ENCODE assay signal across 14 cellular contexts in the genomic region with DNA sequence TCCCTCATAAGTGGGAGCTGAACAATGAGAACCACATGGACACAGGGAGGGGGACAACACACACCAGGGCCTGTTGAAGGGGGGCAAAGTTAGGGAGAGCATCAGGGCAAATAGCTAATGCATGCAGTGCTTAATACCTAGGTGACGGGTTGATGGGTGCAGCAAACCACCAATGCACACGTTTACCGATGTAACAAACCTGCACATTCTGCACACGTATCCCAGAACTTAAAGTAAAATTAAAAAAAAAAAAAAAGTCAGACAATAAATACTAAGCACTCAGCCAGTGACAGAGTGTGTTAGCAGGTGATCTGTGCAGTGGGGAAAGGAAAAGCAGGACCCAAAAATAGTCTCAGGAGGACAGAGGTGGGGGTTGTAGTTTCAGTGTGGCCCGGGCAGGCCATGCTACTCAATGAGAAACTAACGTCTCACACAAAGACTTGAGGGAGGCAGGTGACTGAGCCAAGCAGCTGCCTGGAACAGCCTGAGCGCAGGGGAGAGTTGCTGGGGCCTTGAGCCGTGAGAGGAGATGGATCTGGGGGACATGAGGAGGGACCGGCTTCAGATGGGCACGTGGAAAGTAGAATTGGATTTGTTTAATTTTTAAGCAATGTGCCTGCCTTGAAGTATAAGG. TPM values are rescaled to one million over a fixed set of nuclear protein-coding genes. Genes with fewer than 3 reads are reported as not detected.
A peak's percentile ranks its signal among the peaks of the same experiment; 100 is the strongest.
DNase-seq lines count a peak whose midpoint lies in the region; ATAC-seq, FAIRE-seq and TF ChIP-seq lines count a peak whose summit lies in the region.
"Had no signal": no experiment of that assay in that cellular context is flagged by ENCODE, and none has a peak within 500 bp of the region (broad histone marks: within the 10 kb centered on the region; RNA-seq: fewer than 3 reads in every experiment).

No MANE protein-coding gene starts in this region.

- H3K4me1 Mint-ChIP-seq in endothelial cell (ENCODE audit: unreplicated experiment) = peaks cover 15% of the 10 kb centered on the region

- H3K4me3 ChIP-seq in WERI-Rb-1 (ENCODE audit: low read depth, low read length) (no peak overlapping the region), breast epithelium (no peak overlapping the region)
- H3K4me3 ChIP-seq: adrenal gland, coronary artery, PC-9, psoas muscle had no signal

- H3K36me3 ChIP-seq in WERI-Rb-1 = no peaks in the 10 kb centered on the region
- H3K36me3 ChIP-seq in breast epithelium = no peaks in the 10 kb centered on the region

- ATAC-seq in GM19351 (IDR thresholded peaks at IDR 0.05; ENCODE audit: unreplicated experiment) (peak; percentile 70), HG02870 (IDR thresholded peaks at IDR 0.05; ENCODE audit: unreplicated experiment) (peak; percentile 63), HG03175 (IDR thresholded peaks at IDR 0.05; ENCODE audit: unreplicated experiment) (no peak)
- ATAC-seq: psoas muscle had no signal

- peaks cover 10% of the 10 kb centered on the region for H3K27me3 Mint-ChIP-seq in endothelial cell (ENCODE audit: unreplicated experiment)
- H3K27me3 Mint-ChIP-seq: B cell had no signal

- H3K36me3 Mint-ChIP-seq in endothelial cell (ENCODE audit: low read depth, unreplicated experiment) = peaks cover 13% of the 10 kb centered on the region

- H3K9me3 ChIP-seq in WERI-Rb-1 (ENCODE audit: severe bottlenecking) = no peaks in the 10 kb centered on the region
- H3K9me3 ChIP-seq in breast epithelium = no peaks in the 10 kb centered on the region
- H3K9me3 ChIP-seq: adrenal gland, psoas muscle had no signal

- no peak for TF ChIP-seq POLR2A in GM12892 (IDR thresholded peaks at IDR 0.05; ENCODE audit: low read depth, low read length)
- no peak for TF ChIP-seq POLR2A in breast epithelium (IDR thresholded peaks at IDR 0.05)

- H3K27me3 ChIP-seq in WERI-Rb-1 (ENCODE audit: insufficient read depth, low read depth, severe bottlenecking) = no peaks in the 10 kb centered on the region
- no peaks in the 10 kb centered on the region for H3K27me3 ChIP-seq in breast epithelium
- H3K27me3 ChIP-seq: adrenal gland had no signal

- H3K27ac Mint-ChIP-seq in endothelial cell (ENCODE audit: unreplicated experiment) = peak overlapping the region; percentile 24
- H3K27ac Mint-ChIP-seq: B cell had no signal

- no peaks in the 10 kb centered on the region for H3K4me1 ChIP-seq in breast epithelium
- H3K4me1 ChIP-seq: adrenal gland, psoas muscle had no signal

- TF ChIP-seq CTCF in endothelial cell (IDR thresholded peaks at IDR 0.05; ENCODE audit: unreplicated experiment) = no peak
- no peak for TF ChIP-seq CTCF in WERI-Rb-1 (IDR thresholded peaks at IDR 0.05; ENCODE audit: low read depth, low read length)
- no peak for TF ChIP-seq CTCF in breast epithelium (IDR thresholded peaks at IDR 0.05)

- H3K27ac ChIP-seq in WERI-Rb-1 (no peak overlapping the region), breast epithelium (no peak overlapping the region)
- H3K27ac ChIP-seq: adrenal gland, coronary artery, PC-9, psoas muscle had no signal

- peak; percentile 63 for DNase-seq in GM12892 (ENCODE audit: insufficient read length)
- no peak for DNase-seq in endothelial cell (ENCODE audit: low spot score)
- DNase-seq in activated naive CD4-positive, alpha-beta T cell (lab: John Stamatoyannopoulos, UW) = no peak
- DNase-seq in WERI-Rb-1 = no peak
- DNase-seq in breast epithelium (ENCODE audit: low spot score in 2 of 2) = no peak
- DNase-seq: psoas muscle; stimulated activated naive CD4-positive, alpha-beta T cell had no signal

- FAIRE-seq in GM12892 (lab: Jason Lieb, UNC) = peak; percentile 91

- no peaks in the 10 kb centered on the region for H3K9me3 Mint-ChIP-seq in endothelial cell (ENCODE audit: unreplicated experiment)

- intact Hi-C loops in breast epithelium (cut with DNase I; ENCODE audit: low total_unique reads) = no loop called here

- peak overlapping the region; percentile 49 for H3K4me3 Mint-ChIP-seq in endothelial cell (ENCODE audit: unreplicated experiment)
- H3K4me3 Mint-ChIP-seq: B cell had no signal

RNA-seq across cellular contexts. Expression of gene ANKDD1A, which starts 18.4 kb away (rescaled TPM):
- polyA plus RNA-seq in GM12892 (2012; ENCODE audit: missing spikeins) = 2.5 TPM
- total RNA-seq in endothelial cell (ENCODE audit: unreplicated experiment) = 6.9 TPM
- total RNA-seq in breast epithelium = 1 to 10 TPM; 3.2 to 7.8 (median 7.2) TPM

RNA-seq across cellular contexts. Expression of gene SPG21, which starts 59.6 kb away (rescaled TPM):
- 63.9 TPM for polyA plus RNA-seq in GM12892 (2012; ENCODE audit: missing spikeins)
- total RNA-seq in endothelial cell (ENCODE audit: unreplicated experiment) (59.9 TPM), breast epithelium (100 to 1,000 TPM in 1 of 3 donors, 10 to 100 TPM in 2; 91.5 to 109 (median 92.8) TPM)
